In genomic region chr7:142616842-142617241, GRCh38 we compare ENCODE assay signal across 14 cellular contexts.
A peak's percentile ranks its signal among the peaks of the same experiment; 100 is the strongest.
DNase-seq lines count a peak whose midpoint lies in the region; ATAC-seq and TF ChIP-seq lines count a peak whose summit lies in the region.
"Had no signal": no experiment of that assay in that cellular context is flagged by ENCODE, and none has a peak within 500 bp of the region (broad histone marks: within the 10 kb centered on the region; RNA-seq: fewer than 3 reads in every experiment).

No MANE protein-coding gene starts in this region.

- H3K4me1 Mint-ChIP-seq in activated CD4-positive, alpha-beta T cell treated with anti-CD3 and anti-CD28 coated beads, Interleukin-2, amount 10 ng/mL, durations not matched to agents 24 days and 14 days = peaks cover 6% of the 10 kb centered on the region
- peaks cover 10% of the 10 kb centered on the region for H3K4me1 Mint-ChIP-seq in stimulated activated naive CD8-positive, alpha-beta T cell treated with anti-CD3 and anti-CD28 coated beads, Interleukin-15, amount 100 ng/mL, for 72 hours
- H3K4me1 Mint-ChIP-seq in activated T-helper 2 cell treated with anti-CD3 and anti-CD28 coated beads, Interferon-gamma antibody, Interleukin-2, Interleukin-4, amounts not matched to agents 10 μg/mL and 5 μg/mL and 100 μg/mL, durations not matched to agents 14 hours and 24 hours and 36 hours (ENCODE audit: low read depth) = peaks cover 6% of the 10 kb centered on the region
- H3K4me1 Mint-ChIP-seq: IgD-negative memory B cell had no signal

- no peaks in the 10 kb centered on the region for H3K79me2 ChIP-seq in osteoblast (ENCODE audit: insufficient read depth, low read length)

- H3K27me3 Mint-ChIP-seq in activated CD4-positive, alpha-beta T cell treated with anti-CD3 and anti-CD28 coated beads, Interleukin-2, amount 10 ng/mL, durations not matched to agents 24 days and 14 days = peaks cover 29% of the 10 kb centered on the region
- no peaks in the 10 kb centered on the region for H3K27me3 Mint-ChIP-seq in stimulated activated naive CD8-positive, alpha-beta T cell treated with anti-CD3 and anti-CD28 coated beads, Interleukin-15, amount 100 ng/mL, for 72 hours
- H3K27me3 Mint-ChIP-seq in activated T-helper 2 cell treated with anti-CD3 and anti-CD28 coated beads, Interferon-gamma antibody, Interleukin-2, Interleukin-4, amounts not matched to agents 10 μg/mL and 5 μg/mL and 100 μg/mL, durations not matched to agents 14 hours and 24 hours and 36 hours (ENCODE audit: low read depth) = peaks cover 7% of the 10 kb centered on the region

- no peak overlapping the region for H3K4me2 ChIP-seq in osteoblast (ENCODE audit: insufficient read depth, low read length)

- H3K4me3 ChIP-seq in thymus (ENCODE audit: low read length) (peak overlapping the region; percentile 35), osteoblast (ENCODE audit: insufficient read depth, low read length) (no peak overlapping the region)

- ATAC-seq in stimulated activated naive CD8-positive, alpha-beta T cell treated with anti-CD3 and anti-CD28 coated beads, Interleukin-15, amount 100 ng/mL, for 72 hours = no peak
- no peak for ATAC-seq in stimulated activated naive CD8-positive, alpha-beta T cell treated with anti-CD3 and anti-CD28 coated beads, Interleukin-15, Interleukin-2, amounts not matched to agents 100 U/mL and 50 U/mL, for 24 hours

- TF ChIP-seq CTCF in osteoblast (IDR thresholded peaks at IDR 0.05; ENCODE audit: extremely low read depth, low read depth, low read length) = no peak

- no peak overlapping the region for H3K27ac ChIP-seq in thymus (ENCODE audit: low read depth)
- no peak overlapping the region for H3K27ac ChIP-seq in osteoblast (ENCODE audit: low read depth, low read length)

- no peaks in the 10 kb centered on the region for H3K9me3 Mint-ChIP-seq in activated CD4-positive, alpha-beta T cell treated with anti-CD3 and anti-CD28 coated beads, Interleukin-2, amount 10 ng/mL, durations not matched to agents 24 days and 14 days
- H3K9me3 Mint-ChIP-seq in stimulated activated naive CD8-positive, alpha-beta T cell treated with anti-CD3 and anti-CD28 coated beads, Interleukin-15, amount 100 ng/mL, for 72 hours = no peaks in the 10 kb centered on the region
- no peaks in the 10 kb centered on the region for H3K9me3 Mint-ChIP-seq in activated T-helper 2 cell treated with anti-CD3 and anti-CD28 coated beads, Interferon-gamma antibody, Interleukin-2, Interleukin-4, amounts not matched to agents 10 μg/mL and 5 μg/mL and 100 μg/mL, durations not matched to agents 14 hours and 24 hours and 36 hours
- H3K9me3 Mint-ChIP-seq: IgD-negative memory B cell had no signal

- H3K27me3 ChIP-seq in thymus (ENCODE audit: control insufficient read depth, insufficient read depth) (no peaks in the 10 kb centered on the region), osteoblast (ENCODE audit: insufficient read depth, low read length) (peaks cover 14% of the 10 kb centered on the region)

- WGBS in thymus = 71% methylated on average over 2 of the region's 2 CpGs

- H3K36me3 Mint-ChIP-seq in activated CD4-positive, alpha-beta T cell treated with anti-CD3 and anti-CD28 coated beads, Interleukin-2, amount 10 ng/mL, durations not matched to agents 24 days and 14 days (ENCODE audit: low read depth) = no peaks in the 10 kb centered on the region
- no peaks in the 10 kb centered on the region for H3K36me3 Mint-ChIP-seq in activated T-helper 2 cell treated with anti-CD3 and anti-CD28 coated beads, Interferon-gamma antibody, Interleukin-2, Interleukin-4, amounts not matched to agents 10 μg/mL and 5 μg/mL and 100 μg/mL, durations not matched to agents 14 hours and 24 hours and 36 hours (ENCODE audit: low read depth)
- H3K36me3 Mint-ChIP-seq: IgD-negative memory B cell had no signal

- H3K9me3 ChIP-seq in thymus (ENCODE audit: control insufficient read depth) (no peaks in the 10 kb centered on the region), osteoblast (ENCODE audit: low read depth, low read length) (no peaks in the 10 kb centered on the region)

- H2AFZ ChIP-seq in osteoblast (ENCODE audit: low read length) = no peak overlapping the region

- intact Hi-C loops in activated CD4-positive, alpha-beta T cell treated with anti-CD3 and anti-CD28 coated beads, Interleukin-2, amount 10 ng/mL, durations not matched to agents 24 days and 14 days (cut with micrococcal nuclease) = no loop called here
- intact Hi-C loops in activated T-helper 2 cell treated with anti-CD3 and anti-CD28 coated beads, Interferon-gamma antibody, Interleukin-2, Interleukin-4, amounts not matched to agents 10 μg/mL and 5 μg/mL and 100 μg/mL, durations not matched to agents 14 hours and 24 hours and 36 hours (cut with micrococcal nuclease) = no loop called here

- H3K4me3 Mint-ChIP-seq in activated CD4-positive, alpha-beta T cell treated with anti-CD3 and anti-CD28 coated beads, Interleukin-2, amount 10 ng/mL, durations not matched to agents 24 days and 14 days = peak overlapping the region; percentile 73
- peak overlapping the region; percentile 21 to 64 for H3K4me3 Mint-ChIP-seq in stimulated activated naive CD8-positive, alpha-beta T cell treated with anti-CD3 and anti-CD28 coated beads, Interleukin-15, amount 100 ng/mL, for 72 hours
- H3K4me3 Mint-ChIP-seq in activated T-helper 2 cell treated with anti-CD3 and anti-CD28 coated beads, Interferon-gamma antibody, Interleukin-2, Interleukin-4, amounts not matched to agents 10 μg/mL and 5 μg/mL and 100 μg/mL, durations not matched to agents 14 hours and 24 hours and 36 hours (ENCODE audit: low read depth) = peak overlapping the region; percentile 66

- H3K36me3 ChIP-seq in thymus (ENCODE audit: control insufficient read depth, insufficient read depth) = no peaks in the 10 kb centered on the region
- H3K36me3 ChIP-seq in osteoblast (ENCODE audit: insufficient read depth, low read length) = no peaks in the 10 kb centered on the region

- DNase-seq in activated CD4-positive, alpha-beta T cell treated with anti-CD3 and anti-CD28 coated beads, Interleukin-2, amount 10 ng/mL, durations not matched to agents 24 days and 14 days = peak; percentile 8
- DNase-seq in activated CD4-positive, alpha-beta T cell treated with anti-CD3 and anti-CD28 coated beads, Interleukin-2, amount 50 U/mL, for 48 hours = no peak
- DNase-seq in stimulated activated naive CD8-positive, alpha-beta T cell treated with anti-CD3 and anti-CD28 coated beads, Interleukin-15, amount 100 ng/mL, for 72 hours = no peak
- DNase-seq in stimulated activated naive CD8-positive, alpha-beta T cell treated with anti-CD3 and anti-CD28 coated beads, Interleukin-15, Interleukin-2, amounts not matched to agents 100 U/mL and 50 U/mL, for 24 hours = no peak
- DNase-seq in activated T-helper 2 cell treated with anti-CD3 and anti-CD28 coated beads, Interferon-gamma antibody, Interleukin-2, Interleukin-4, amounts not matched to agents 10 μg/mL and 5 μg/mL and 100 μg/mL, durations not matched to agents 14 hours and 24 hours and 36 hours (ENCODE audit: low spot score) = no peak
- DNase-seq in cortex of kidney (lab: John Stamatoyannopoulos, UW) = no peak
- no peak for DNase-seq in osteoblast (ENCODE audit: insufficient read length, low spot score, missing footprints)
- DNase-seq: Calu3, HCEC 1CT, NCI-H1436 treated with DMSO at 0.1 percent for 48 hours, NCI-H2081, NCI-H510A treated with DMSO at 0.1 percent for 48 hours had no signal

- H3K4me1 ChIP-seq in thymus (ENCODE audit: control insufficient read depth, insufficient read depth, low read length) (peaks cover 2% of the 10 kb centered on the region), osteoblast (ENCODE audit: insufficient read depth, low read length) (no peaks in the 10 kb centered on the region)

- H3K27ac Mint-ChIP-seq in activated CD4-positive, alpha-beta T cell treated with anti-CD3 and anti-CD28 coated beads, Interleukin-2, amount 10 ng/mL, durations not matched to agents 24 days and 14 days = peak overlapping the region; percentile 83
- H3K27ac Mint-ChIP-seq in stimulated activated naive CD8-positive, alpha-beta T cell treated with anti-CD3 and anti-CD28 coated beads, Interleukin-15, amount 100 ng/mL, for 72 hours = no peak overlapping the region
- peak overlapping the region; percentile 73 for H3K27ac Mint-ChIP-seq in activated T-helper 2 cell treated with anti-CD3 and anti-CD28 coated beads, Interferon-gamma antibody, Interleukin-2, Interleukin-4, amounts not matched to agents 10 μg/mL and 5 μg/mL and 100 μg/mL, durations not matched to agents 14 hours and 24 hours and 36 hours
- H3K27ac Mint-ChIP-seq: IgD-negative memory B cell had no signal

- H4K20me1 ChIP-seq in osteoblast (ENCODE audit: insufficient read depth, low read length) = no peaks in the 10 kb centered on the region

Comparison
In these comparisons a context has a peak if more than half of its experiments do, and no peak if none do; other contexts are left out.
1. H3K27ac Mint-ChIP-seq: peak in activated CD4-positive, alpha-beta T cell treated with anti-CD3 and anti-CD28 coated beads, Interleukin-2, amount 10 ng/mL, durations not matched to agents 24 days and 14 days (single experiment) and activated T-helper 2 cell treated with anti-CD3 and anti-CD28 coated beads, Interferon-gamma antibody, Interleukin-2, Interleukin-4, amounts not matched to agents 10 μg/mL and 5 μg/mL and 100 μg/mL, durations not matched to agents 14 hours and 24 hours and 36 hours (single experiment); none in stimulated activated naive CD8-positive, alpha-beta T cell treated with anti-CD3 and anti-CD28 coated beads, Interleukin-15, amount 100 ng/mL, for 72 hours (0 of 2).
2. Peak in every context shown above with its lines, with median percentiles within 50 percentile points of each other: H3K4me3 Mint-ChIP-seq.